ENCODE assay signal across 2 cellular contexts in the genomic region with DNA sequence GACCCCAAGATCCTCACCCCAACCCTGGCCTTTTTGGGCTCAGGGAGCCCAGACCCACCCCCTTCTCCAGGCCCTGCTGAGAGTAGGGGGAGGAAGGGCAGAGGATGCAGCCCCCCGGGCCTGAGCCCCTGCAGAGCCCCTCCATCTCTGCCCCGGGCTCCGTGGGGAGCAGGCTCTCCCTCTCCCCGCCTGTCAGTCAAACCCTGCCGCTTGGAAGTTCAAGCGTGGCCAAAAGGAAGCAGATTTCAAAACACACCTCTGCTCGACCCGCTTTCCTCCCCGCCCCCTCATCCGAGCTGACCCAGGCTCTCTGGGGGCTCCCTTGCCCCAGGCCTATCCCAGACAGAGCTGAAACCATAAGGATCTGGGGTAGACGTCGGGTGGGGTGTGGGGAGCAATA.
TF ChIP-seq lines count a peak whose summit lies in the region.

No MANE protein-coding gene starts in this region.

TF ChIP-seq in GM23338, 12 proteins besides CTCF, POLR2A, EP300 and RAD21 (continued from another document):
- TF ChIP-seq, protein P1, sequence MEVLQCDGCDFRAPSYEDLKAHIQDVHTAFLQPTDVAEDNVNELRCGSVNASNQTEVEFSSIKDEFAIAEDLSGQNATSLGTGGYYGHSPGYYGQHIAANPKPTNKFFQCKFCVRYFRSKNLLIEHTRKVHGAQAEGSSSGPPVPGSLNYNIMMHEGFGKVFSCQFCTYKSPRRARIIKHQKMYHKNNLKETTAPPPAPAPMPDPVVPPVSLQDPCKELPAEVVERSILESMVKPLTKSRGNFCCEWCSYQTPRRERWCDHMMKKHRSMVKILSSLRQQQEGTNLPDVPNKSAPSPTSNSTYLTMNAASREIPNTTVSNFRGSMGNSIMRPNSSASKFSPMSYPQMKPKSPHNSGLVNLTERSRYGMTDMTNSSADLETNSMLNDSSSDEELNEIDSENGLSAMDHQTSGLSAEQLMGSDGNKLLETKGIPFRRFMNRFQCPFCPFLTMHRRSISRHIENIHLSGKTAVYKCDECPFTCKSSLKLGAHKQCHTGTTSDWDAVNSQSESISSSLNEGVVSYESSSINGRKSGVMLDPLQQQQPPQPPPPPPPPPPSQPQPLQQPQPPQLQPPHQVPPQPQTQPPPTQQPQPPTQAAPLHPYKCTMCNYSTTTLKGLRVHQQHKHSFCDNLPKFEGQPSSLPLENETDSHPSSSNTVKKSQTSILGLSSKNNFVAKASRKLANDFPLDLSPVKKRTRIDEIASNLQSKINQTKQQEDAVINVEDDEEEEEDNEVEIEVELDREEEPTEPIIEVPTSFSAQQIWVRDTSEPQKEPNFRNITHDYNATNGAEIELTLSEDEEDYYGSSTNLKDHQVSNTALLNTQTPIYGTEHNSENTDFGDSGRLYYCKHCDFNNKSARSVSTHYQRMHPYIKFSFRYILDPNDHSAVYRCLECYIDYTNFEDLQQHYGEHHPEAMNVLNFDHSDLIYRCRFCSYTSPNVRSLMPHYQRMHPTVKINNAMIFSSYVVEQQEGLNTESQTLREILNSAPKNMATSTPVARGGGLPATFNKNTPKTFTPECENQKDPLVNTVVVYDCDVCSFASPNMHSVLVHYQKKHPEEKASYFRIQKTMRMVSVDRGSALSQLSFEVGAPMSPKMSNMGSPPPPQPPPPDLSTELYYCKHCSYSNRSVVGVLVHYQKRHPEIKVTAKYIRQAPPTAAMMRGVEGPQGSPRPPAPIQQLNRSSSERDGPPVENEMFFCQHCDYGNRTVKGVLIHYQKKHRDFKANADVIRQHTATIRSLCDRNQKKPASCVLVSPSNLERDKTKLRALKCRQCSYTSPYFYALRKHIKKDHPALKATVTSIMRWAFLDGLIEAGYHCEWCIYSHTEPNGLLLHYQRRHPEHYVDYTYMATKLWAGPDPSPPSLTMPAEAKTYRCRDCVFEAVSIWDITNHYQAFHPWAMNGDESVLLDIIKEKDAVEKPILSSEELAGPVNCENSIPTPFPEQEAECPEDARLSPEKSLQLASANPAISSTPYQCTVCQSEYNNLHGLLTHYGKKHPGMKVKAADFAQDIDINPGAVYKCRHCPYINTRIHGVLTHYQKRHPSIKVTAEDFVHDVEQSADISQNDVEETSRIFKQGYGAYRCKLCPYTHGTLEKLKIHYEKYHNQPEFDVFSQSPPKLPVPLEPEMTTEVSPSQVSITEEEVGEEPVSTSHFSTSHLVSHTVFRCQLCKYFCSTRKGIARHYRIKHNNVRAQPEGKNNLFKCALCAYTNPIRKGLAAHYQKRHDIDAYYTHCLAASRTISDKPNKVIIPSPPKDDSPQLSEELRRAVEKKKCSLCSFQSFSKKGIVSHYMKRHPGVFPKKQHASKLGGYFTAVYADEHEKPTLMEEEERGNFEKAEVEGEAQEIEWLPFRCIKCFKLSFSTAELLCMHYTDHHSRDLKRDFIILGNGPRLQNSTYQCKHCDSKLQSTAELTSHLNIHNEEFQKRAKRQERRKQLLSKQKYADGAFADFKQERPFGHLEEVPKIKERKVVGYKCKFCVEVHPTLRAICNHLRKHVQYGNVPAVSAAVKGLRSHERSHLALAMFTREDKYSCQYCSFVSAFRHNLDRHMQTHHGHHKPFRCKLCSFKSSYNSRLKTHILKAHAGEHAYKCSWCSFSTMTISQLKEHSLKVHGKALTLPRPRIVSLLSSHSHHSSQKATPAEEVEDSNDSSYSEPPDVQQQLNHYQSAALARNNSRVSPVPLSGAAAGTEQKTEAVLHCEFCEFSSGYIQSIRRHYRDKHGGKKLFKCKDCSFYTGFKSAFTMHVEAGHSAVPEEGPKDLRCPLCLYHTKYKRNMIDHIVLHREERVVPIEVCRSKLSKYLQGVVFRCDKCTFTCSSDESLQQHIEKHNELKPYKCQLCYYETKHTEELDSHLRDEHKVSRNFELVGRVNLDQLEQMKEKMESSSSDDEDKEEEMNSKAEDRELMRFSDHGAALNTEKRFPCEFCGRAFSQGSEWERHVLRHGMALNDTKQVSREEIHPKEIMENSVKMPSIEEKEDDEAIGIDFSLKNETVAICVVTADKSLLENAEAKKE (CRISPR knock-in tag; IDR thresholded peaks at IDR 0.05), result no peak
- TF ChIP-seq EZH2phosphoT487 (IDR thresholded peaks at IDR 0.05; ENCODE audit: unreplicated experiment), result no peak
- no peak for TF ChIP-seq ZNF114 (CRISPR knock-in tag; IDR thresholded peaks at IDR 0.05)
- TF ChIP-seq JUNB (IDR thresholded peaks at IDR 0.05; ENCODE audit: unreplicated experiment), result no peak
- TF ChIP-seq, protein P2, sequence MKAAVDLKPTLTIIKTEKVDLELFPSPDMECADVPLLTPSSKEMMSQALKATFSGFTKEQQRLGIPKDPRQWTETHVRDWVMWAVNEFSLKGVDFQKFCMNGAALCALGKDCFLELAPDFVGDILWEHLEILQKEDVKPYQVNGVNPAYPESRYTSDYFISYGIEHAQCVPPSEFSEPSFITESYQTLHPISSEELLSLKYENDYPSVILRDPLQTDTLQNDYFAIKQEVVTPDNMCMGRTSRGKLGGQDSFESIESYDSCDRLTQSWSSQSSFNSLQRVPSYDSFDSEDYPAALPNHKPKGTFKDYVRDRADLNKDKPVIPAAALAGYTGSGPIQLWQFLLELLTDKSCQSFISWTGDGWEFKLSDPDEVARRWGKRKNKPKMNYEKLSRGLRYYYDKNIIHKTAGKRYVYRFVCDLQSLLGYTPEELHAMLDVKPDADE (IDR thresholded peaks at IDR 0.05), result no peak
- TF ChIP-seq, protein P3, sequence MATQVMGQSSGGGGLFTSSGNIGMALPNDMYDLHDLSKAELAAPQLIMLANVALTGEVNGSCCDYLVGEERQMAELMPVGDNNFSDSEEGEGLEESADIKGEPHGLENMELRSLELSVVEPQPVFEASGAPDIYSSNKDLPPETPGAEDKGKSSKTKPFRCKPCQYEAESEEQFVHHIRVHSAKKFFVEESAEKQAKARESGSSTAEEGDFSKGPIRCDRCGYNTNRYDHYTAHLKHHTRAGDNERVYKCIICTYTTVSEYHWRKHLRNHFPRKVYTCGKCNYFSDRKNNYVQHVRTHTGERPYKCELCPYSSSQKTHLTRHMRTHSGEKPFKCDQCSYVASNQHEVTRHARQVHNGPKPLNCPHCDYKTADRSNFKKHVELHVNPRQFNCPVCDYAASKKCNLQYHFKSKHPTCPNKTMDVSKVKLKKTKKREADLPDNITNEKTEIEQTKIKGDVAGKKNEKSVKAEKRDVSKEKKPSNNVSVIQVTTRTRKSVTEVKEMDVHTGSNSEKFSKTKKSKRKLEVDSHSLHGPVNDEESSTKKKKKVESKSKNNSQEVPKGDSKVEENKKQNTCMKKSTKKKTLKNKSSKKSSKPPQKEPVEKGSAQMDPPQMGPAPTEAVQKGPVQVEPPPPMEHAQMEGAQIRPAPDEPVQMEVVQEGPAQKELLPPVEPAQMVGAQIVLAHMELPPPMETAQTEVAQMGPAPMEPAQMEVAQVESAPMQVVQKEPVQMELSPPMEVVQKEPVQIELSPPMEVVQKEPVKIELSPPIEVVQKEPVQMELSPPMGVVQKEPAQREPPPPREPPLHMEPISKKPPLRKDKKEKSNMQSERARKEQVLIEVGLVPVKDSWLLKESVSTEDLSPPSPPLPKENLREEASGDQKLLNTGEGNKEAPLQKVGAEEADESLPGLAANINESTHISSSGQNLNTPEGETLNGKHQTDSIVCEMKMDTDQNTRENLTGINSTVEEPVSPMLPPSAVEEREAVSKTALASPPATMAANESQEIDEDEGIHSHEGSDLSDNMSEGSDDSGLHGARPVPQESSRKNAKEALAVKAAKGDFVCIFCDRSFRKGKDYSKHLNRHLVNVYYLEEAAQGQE (IDR thresholded peaks at IDR 0.05; ENCODE audit: unreplicated experiment), result no peak
- TF ChIP-seq NANOG (IDR thresholded peaks at IDR 0.05; ENCODE audit: borderline replicate concordance), result no peak
- no peak for TF ChIP-seq POLR2AphosphoS5 (IDR thresholded peaks at IDR 0.05; ENCODE audit: low read depth)

TF ChIP-seq in K562, 482 proteins besides CTCF, POLR2A, EP300 and RAD21:
- TF ChIP-seq, protein P4, sequence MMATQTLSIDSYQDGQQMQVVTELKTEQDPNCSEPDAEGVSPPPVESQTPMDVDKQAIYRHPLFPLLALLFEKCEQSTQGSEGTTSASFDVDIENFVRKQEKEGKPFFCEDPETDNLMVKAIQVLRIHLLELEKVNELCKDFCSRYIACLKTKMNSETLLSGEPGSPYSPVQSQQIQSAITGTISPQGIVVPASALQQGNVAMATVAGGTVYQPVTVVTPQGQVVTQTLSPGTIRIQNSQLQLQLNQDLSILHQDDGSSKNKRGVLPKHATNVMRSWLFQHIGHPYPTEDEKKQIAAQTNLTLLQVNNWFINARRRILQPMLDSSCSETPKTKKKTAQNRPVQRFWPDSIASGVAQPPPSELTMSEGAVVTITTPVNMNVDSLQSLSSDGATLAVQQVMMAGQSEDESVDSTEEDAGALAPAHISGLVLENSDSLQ (IDR thresholded peaks at IDR 0.05), result peak; percentile 78
- TF ChIP-seq ELF1 (tag; IDR thresholded peaks at IDR 0.05), result no peak
- peak; percentile 37; the same call in 1 of the 2 replicates for TF ChIP-seq EGR1 (conservative IDR thresholded peaks at IDR 0.05)
